ENCODE assay signal across 1 cellular context in genomic region chr11:47437218-47437745, GRCh38.
TF ChIP-seq lines count a peak whose summit lies in the region.

No MANE protein-coding gene starts in this region.

TF ChIP-seq in SK-N-SH, 30 proteins besides CTCF, POLR2A, EP300 and RAD21:
- TF ChIP-seq SIN3A (IDR thresholded peaks at IDR 0.05; ENCODE audit: borderline replicate concordance, low read depth, low read length) (no peak), RXRA (IDR thresholded peaks at IDR 0.05; ENCODE audit: borderline replicate concordance, low read depth) (no peak), USF1 (IDR thresholded peaks at IDR 0.05; ENCODE audit: borderline replicate concordance, low read depth) (no peak), FOXJ3 (CRISPR knock-in tag; IDR thresholded peaks at IDR 0.05) (no peak), CHD2 (IDR thresholded peaks at IDR 0.05; ENCODE audit: low read length, partially characterized antibody) (no peak), MXI1 (IDR thresholded peaks at IDR 0.05; ENCODE audit: low read depth, low read length) (no peak), FOSL2 (IDR thresholded peaks at IDR 0.05; ENCODE audit: borderline replicate concordance, low read depth) (no peak), TEAD4 (IDR thresholded peaks at IDR 0.05; ENCODE audit: borderline replicate concordance, insufficient read depth) (no peak), USF2 (IDR thresholded peaks at IDR 0.05; ENCODE audit: borderline replicate concordance, low read depth, low read length) (no peak), NRF1 (IDR thresholded peaks at IDR 0.05; ENCODE audit: low read depth, low read length) (no peak), IRF3 (IDR thresholded peaks at IDR 0.05; ENCODE audit: low read depth, low read length) (no peak), RCOR1 (IDR thresholded peaks at IDR 0.05; ENCODE audit: low read length) (no peak), TCF12 (IDR thresholded peaks at IDR 0.05) (no peak), MEF2A (IDR thresholded peaks at IDR 0.05; ENCODE audit: borderline replicate concordance, low read depth) (no peak), ELF1 (IDR thresholded peaks at IDR 0.05) (no peak), REST (IDR thresholded peaks at IDR 0.05; ENCODE audit: low read depth, low read length) (no peak), EZH2phosphoT487 (IDR thresholded peaks at IDR 0.05; ENCODE audit: borderline replicate concordance, low read depth) (no peak), PBX3 (IDR thresholded peaks at IDR 0.05) (no peak)
